In genomic region chr7:151795168-151795754, GRCh38 we compare ENCODE assay signal across 9 cellular contexts.
DNase-seq lines count a peak whose midpoint lies in the region; ATAC-seq and TF ChIP-seq lines count a peak whose summit lies in the region.
"Had no signal": no experiment of that assay in that cellular context is flagged by ENCODE, and none has a peak within 500 bp of the region (broad histone marks: within the 10 kb centered on the region; RNA-seq: fewer than 3 reads in every experiment).

No MANE protein-coding gene starts in this region.

- H3K4me2 ChIP-seq in OCI-LY3 (ENCODE audit: low read length): peak overlapping the region; percentile 16

- ATAC-seq in activated naive CD8-positive, alpha-beta T cell treated with anti-CD3 and anti-CD28 coated beads, Interleukin-2, amount 50 U/mL, for 24 hours: peak; percentile 86

- H3K4me3 Mint-ChIP-seq in activated naive CD8-positive, alpha-beta T cell treated with anti-CD3 and anti-CD28 coated beads, Interleukin-2, amount 50 U/mL, for 24 hours: no peak overlapping the region
- H3K4me3 Mint-ChIP-seq in progenitor cell of endocrine pancreas (ENCODE audit: low read depth): no peak overlapping the region
- H3K4me3 Mint-ChIP-seq: brain had no signal

- H3K4me3 ChIP-seq in OCI-LY3 (ENCODE audit: low read length): no peak overlapping the region

- no peaks in the 10 kb centered on the region for H4K20me1 ChIP-seq in OCI-LY3 (ENCODE audit: insufficient read depth, low read length)

- no peak overlapping the region for H3K9ac ChIP-seq in OCI-LY3 (ENCODE audit: low read length)

- peaks cover 40% of the 10 kb centered on the region for H3K4me1 Mint-ChIP-seq in activated naive CD8-positive, alpha-beta T cell treated with anti-CD3 and anti-CD28 coated beads, Interleukin-2, amount 50 U/mL, for 24 hours
- peaks cover 18% of the 10 kb centered on the region for H3K4me1 Mint-ChIP-seq in progenitor cell of endocrine pancreas (ENCODE audit: low read depth)

- no peaks in the 10 kb centered on the region for H3K9me3 ChIP-seq in OCI-LY3 (ENCODE audit: insufficient read depth, low read length)

- H3K27me3 ChIP-seq in OCI-LY3 (ENCODE audit: low read depth, low read length): no peaks in the 10 kb centered on the region

- peak; percentile 14 for DNase-seq in GM19240 (ENCODE audit: insufficient read length, low spot score)
- DNase-seq in activated naive CD8-positive, alpha-beta T cell treated with anti-CD3 and anti-CD28 coated beads, Interleukin-2, amount 50 U/mL, for 24 hours: peak; percentile 83
- peak; percentile 49 to 60 (median 51) for DNase-seq in stimulated activated CD4-positive, alpha-beta T cell treated with anti-CD3 and anti-CD28 coated beads, TNF-alpha, amount 100 ng/mL, for 4 hours (ENCODE audit: low read depth in 3 of 3)
- no peak for DNase-seq in HT-29 (ENCODE audit: low spot score)
- DNase-seq in progenitor cell of endocrine pancreas (ENCODE audit: low spot score, unreplicated experiment): no peak
- DNase-seq in AG08396 (ENCODE audit: low spot score): no peak
- DNase-seq in dermis blood vessel endothelial cell: no peak

- TF ChIP-seq CTCF in OCI-LY3 (IDR thresholded peaks at IDR 0.05; ENCODE audit: low read depth, low read length): no peak; the same call in 1 of the 2 replicates
- no peak for TF ChIP-seq CTCF in progenitor cell of endocrine pancreas (IDR thresholded peaks at IDR 0.05; ENCODE audit: unreplicated experiment)

- H3K27ac ChIP-seq in OCI-LY3 (ENCODE audit: low read length): no peak overlapping the region

- H3K27ac Mint-ChIP-seq in activated naive CD8-positive, alpha-beta T cell treated with anti-CD3 and anti-CD28 coated beads, Interleukin-2, amount 50 U/mL, for 24 hours: peak overlapping the region; percentile 76
- H3K27ac Mint-ChIP-seq in progenitor cell of endocrine pancreas: no peak overlapping the region

- peaks cover 25% of the 10 kb centered on the region for H3K4me1 ChIP-seq in OCI-LY3 (ENCODE audit: low read length)

- H3K36me3 ChIP-seq in OCI-LY3 (replicated peaks; ENCODE audit: low read depth, low read length): no peaks in the 10 kb centered on the region

- H3K79me2 ChIP-seq in OCI-LY3 (ENCODE audit: low read length): no peaks in the 10 kb centered on the region

- H3K9me3 Mint-ChIP-seq in activated naive CD8-positive, alpha-beta T cell treated with anti-CD3 and anti-CD28 coated beads, Interleukin-2, amount 50 U/mL, for 24 hours: no peaks in the 10 kb centered on the region
- H3K9me3 Mint-ChIP-seq in progenitor cell of endocrine pancreas (ENCODE audit: low read depth): no peaks in the 10 kb centered on the region
- H3K9me3 Mint-ChIP-seq: brain had no signal

- no peaks in the 10 kb centered on the region for H3K36me3 Mint-ChIP-seq in activated naive CD8-positive, alpha-beta T cell treated with anti-CD3 and anti-CD28 coated beads, Interleukin-2, amount 50 U/mL, for 24 hours (ENCODE audit: low read depth)
- H3K36me3 Mint-ChIP-seq in progenitor cell of endocrine pancreas (ENCODE audit: insufficient read depth): no peaks in the 10 kb centered on the region
- H3K36me3 Mint-ChIP-seq: brain had no signal

- H3K27me3 Mint-ChIP-seq in activated naive CD8-positive, alpha-beta T cell treated with anti-CD3 and anti-CD28 coated beads, Interleukin-2, amount 50 U/mL, for 24 hours: no peaks in the 10 kb centered on the region
- H3K27me3 Mint-ChIP-seq in progenitor cell of endocrine pancreas: peaks cover 24% of the 10 kb centered on the region
- H3K27me3 Mint-ChIP-seq: brain had no signal

- no peak overlapping the region for H2AFZ ChIP-seq in OCI-LY3 (ENCODE audit: low read depth, low read length)

Comparison
In these comparisons a context has a peak if more than half of its experiments do, and no peak if none do; other contexts are left out.
1. DNase-seq: peak in GM19240 (single experiment), activated naive CD8-positive, alpha-beta T cell treated with anti-CD3 and anti-CD28 coated beads, Interleukin-2, amount 50 U/mL, for 24 hours (single experiment) and stimulated activated CD4-positive, alpha-beta T cell treated with anti-CD3 and anti-CD28 coated beads, TNF-alpha, amount 100 ng/mL, for 4 hours (3 of 3); none in HT-29 (single experiment), progenitor cell of endocrine pancreas (single experiment), AG08396 (single experiment) and dermis blood vessel endothelial cell (single experiment).